In the genomic region with DNA sequence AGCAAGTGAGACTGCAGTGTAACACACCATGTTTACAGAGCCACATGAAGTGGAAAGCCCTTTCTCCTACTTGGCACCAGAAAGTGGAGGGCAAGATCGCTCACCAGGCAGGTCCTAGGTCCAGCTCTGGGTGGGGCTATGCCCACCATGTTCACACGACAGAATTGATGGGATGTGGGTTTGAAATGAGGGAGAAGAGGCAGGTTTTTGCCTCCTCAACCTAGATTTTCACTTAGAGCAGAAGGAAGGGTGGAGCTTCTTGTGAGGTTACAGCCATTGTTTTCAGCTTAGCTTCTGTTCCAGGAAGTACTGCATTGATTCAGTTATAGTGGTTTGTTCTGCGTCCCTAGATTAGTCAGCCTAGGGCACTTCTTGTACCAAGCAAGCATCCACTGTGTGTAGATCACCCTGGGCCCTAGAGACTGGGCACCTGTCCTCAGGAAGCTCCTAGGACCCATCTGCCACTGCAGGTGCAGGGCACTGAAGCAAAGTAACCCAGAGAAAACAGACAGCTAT, we compare ENCODE assay signal across 1 cellular context.
A peak's percentile ranks its signal among the peaks of the same experiment; 100 is the strongest.
TF ChIP-seq lines count a peak whose summit lies in the region.

No MANE protein-coding gene starts in this region.

TF ChIP-seq in K562, 482 proteins besides CTCF, POLR2A, EP300 and RAD21 (continued from another document and continues in another):
- TF ChIP-seq, protein P1, sequence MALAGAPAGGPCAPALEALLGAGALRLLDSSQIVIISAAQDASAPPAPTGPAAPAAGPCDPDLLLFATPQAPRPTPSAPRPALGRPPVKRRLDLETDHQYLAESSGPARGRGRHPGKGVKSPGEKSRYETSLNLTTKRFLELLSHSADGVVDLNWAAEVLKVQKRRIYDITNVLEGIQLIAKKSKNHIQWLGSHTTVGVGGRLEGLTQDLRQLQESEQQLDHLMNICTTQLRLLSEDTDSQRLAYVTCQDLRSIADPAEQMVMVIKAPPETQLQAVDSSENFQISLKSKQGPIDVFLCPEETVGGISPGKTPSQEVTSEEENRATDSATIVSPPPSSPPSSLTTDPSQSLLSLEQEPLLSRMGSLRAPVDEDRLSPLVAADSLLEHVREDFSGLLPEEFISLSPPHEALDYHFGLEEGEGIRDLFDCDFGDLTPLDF (CRISPR knock-in tag; IDR thresholded peaks at IDR 0.05) = no peak
- no peak for TF ChIP-seq CHD1 (IDR thresholded peaks at IDR 0.05; ENCODE audit: low read length)
- TF ChIP-seq TBP (optimal IDR thresholded peaks at IDR 0.05; ENCODE audit: low read depth, low read length) = no peak
- TF ChIP-seq DACH1 (IDR thresholded peaks at IDR 0.05; ENCODE audit: partially characterized antibody) = no peak
- no peak for TF ChIP-seq ZNF436 (CRISPR knock-in tag; IDR thresholded peaks at IDR 0.05)
- no peak for TF ChIP-seq ZKSCAN1 (IDR thresholded peaks at IDR 0.05; ENCODE audit: low read depth, low read length)
- no peak for TF ChIP-seq MTF1 (CRISPR knock-in tag; IDR thresholded peaks at IDR 0.05; ENCODE audit: borderline replicate concordance)
- TF ChIP-seq, protein P2, sequence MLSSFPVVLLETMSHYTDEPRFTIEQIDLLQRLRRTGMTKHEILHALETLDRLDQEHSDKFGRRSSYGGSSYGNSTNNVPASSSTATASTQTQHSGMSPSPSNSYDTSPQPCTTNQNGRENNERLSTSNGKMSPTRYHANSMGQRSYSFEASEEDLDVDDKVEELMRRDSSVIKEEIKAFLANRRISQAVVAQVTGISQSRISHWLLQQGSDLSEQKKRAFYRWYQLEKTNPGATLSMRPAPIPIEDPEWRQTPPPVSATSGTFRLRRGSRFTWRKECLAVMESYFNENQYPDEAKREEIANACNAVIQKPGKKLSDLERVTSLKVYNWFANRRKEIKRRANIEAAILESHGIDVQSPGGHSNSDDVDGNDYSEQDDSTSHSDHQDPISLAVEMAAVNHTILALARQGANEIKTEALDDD (IDR thresholded peaks at IDR 0.05) = peak; percentile 66
- TF ChIP-seq YY1 (IDR thresholded peaks at IDR 0.05; ENCODE audit: borderline replicate concordance in 1 of 3, control insufficient read depth in 1 of 3, extremely low read depth in 1 of 3, insufficient read depth in 3 of 3, insufficient read length in 1 of 3, insufficient replicate concordance in 2 of 3, low read depth in 1 of 3, low read length in 2 of 3) = peak in 1 of 3 experiments; percentile 35
- TF ChIP-seq PTBP1 (IDR thresholded peaks at IDR 0.05; ENCODE audit: low read depth, low read length) = no peak
- no peak for TF ChIP-seq POLR2AphosphoS2 (IDR thresholded peaks at IDR 0.05; ENCODE audit: low read length)
- TF ChIP-seq, protein P3, sequence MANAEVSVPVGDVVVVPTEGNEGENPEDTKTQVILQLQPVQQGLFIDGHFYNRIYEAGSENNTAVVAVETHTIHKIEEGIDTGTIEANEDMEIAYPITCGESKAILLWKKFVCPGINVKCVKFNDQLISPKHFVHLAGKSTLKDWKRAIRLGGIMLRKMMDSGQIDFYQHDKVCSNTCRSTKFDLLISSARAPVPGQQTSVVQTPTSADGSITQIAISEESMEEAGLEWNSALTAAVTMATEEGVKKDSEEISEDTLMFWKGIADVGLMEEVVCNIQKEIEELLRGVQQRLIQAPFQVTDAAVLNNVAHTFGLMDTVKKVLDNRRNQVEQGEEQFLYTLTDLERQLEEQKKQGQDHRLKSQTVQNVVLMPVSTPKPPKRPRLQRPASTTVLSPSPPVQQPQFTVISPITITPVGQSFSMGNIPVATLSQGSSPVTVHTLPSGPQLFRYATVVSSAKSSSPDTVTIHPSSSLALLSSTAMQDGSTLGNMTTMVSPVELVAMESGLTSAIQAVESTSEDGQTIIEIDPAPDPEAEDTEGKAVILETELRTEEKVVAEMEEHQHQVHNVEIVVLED (CRISPR knock-in tag; IDR thresholded peaks at IDR 0.05) = 0 out of 2 replicates have a peak, but pooled peaks have one; percentile 32
- TF ChIP-seq RCOR1 (IDR thresholded peaks at IDR 0.05; ENCODE audit: borderline replicate concordance in 1 of 2, low read depth in 2 of 2, low read length in 2 of 2) = peak in 1 of 2 experiments; percentile 49; a peak in 1 of 4 replicates
- TF ChIP-seq TOE1 (IDR thresholded peaks at IDR 0.05; ENCODE audit: borderline replicate concordance) = no peak
- no peak for TF ChIP-seq TOE1 (CRISPR knock-in tag; IDR thresholded peaks at IDR 0.05; ENCODE audit: borderline replicate concordance, low read depth)
- TF ChIP-seq SMAD3 (CRISPR knock-in tag; conservative IDR thresholded peaks at IDR 0.05) = no peak
- TF ChIP-seq SREBF1 (IDR thresholded peaks at IDR 0.05; ENCODE audit: borderline replicate concordance, low read depth, low read length) = no peak
- TF ChIP-seq, protein P4, sequence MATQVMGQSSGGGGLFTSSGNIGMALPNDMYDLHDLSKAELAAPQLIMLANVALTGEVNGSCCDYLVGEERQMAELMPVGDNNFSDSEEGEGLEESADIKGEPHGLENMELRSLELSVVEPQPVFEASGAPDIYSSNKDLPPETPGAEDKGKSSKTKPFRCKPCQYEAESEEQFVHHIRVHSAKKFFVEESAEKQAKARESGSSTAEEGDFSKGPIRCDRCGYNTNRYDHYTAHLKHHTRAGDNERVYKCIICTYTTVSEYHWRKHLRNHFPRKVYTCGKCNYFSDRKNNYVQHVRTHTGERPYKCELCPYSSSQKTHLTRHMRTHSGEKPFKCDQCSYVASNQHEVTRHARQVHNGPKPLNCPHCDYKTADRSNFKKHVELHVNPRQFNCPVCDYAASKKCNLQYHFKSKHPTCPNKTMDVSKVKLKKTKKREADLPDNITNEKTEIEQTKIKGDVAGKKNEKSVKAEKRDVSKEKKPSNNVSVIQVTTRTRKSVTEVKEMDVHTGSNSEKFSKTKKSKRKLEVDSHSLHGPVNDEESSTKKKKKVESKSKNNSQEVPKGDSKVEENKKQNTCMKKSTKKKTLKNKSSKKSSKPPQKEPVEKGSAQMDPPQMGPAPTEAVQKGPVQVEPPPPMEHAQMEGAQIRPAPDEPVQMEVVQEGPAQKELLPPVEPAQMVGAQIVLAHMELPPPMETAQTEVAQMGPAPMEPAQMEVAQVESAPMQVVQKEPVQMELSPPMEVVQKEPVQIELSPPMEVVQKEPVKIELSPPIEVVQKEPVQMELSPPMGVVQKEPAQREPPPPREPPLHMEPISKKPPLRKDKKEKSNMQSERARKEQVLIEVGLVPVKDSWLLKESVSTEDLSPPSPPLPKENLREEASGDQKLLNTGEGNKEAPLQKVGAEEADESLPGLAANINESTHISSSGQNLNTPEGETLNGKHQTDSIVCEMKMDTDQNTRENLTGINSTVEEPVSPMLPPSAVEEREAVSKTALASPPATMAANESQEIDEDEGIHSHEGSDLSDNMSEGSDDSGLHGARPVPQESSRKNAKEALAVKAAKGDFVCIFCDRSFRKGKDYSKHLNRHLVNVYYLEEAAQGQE (CRISPR knock-in tag; IDR thresholded peaks at IDR 0.05; ENCODE audit: low read depth) = 0 out of 2 replicates have a peak, but pooled peaks have one; percentile 41
- TF ChIP-seq TGIF2 (CRISPR knock-in tag; IDR thresholded peaks at IDR 0.05) = no peak
- TF ChIP-seq TAF15 (IDR thresholded peaks at IDR 0.05; ENCODE audit: low read depth, low read length) = no peak
- TF ChIP-seq ZC3H4 (CRISPR knock-in tag; IDR thresholded peaks at IDR 0.05; ENCODE audit: borderline replicate concordance) = no peak
- peak in 1 of 2 experiments; percentile 47; a peak in 1 of 4 replicates for TF ChIP-seq MAZ (CRISPR knock-in tag; conservative IDR thresholded peaks at IDR 0.05 in 1 of 2, IDR thresholded peaks at IDR 0.05 in 1 of 2)
- peak; percentile 76 for TF ChIP-seq SOX6 (IDR thresholded peaks at IDR 0.05)
- TF ChIP-seq HDAC3 (IDR thresholded peaks at IDR 0.05; ENCODE audit: borderline replicate concordance, partially characterized antibody) = no peak
- peak; percentile 48; the same call in 1 of the 2 replicates for TF ChIP-seq KLF6 (CRISPR knock-in tag; IDR thresholded peaks at IDR 0.05; ENCODE audit: borderline replicate concordance)
- TF ChIP-seq, protein P5, sequence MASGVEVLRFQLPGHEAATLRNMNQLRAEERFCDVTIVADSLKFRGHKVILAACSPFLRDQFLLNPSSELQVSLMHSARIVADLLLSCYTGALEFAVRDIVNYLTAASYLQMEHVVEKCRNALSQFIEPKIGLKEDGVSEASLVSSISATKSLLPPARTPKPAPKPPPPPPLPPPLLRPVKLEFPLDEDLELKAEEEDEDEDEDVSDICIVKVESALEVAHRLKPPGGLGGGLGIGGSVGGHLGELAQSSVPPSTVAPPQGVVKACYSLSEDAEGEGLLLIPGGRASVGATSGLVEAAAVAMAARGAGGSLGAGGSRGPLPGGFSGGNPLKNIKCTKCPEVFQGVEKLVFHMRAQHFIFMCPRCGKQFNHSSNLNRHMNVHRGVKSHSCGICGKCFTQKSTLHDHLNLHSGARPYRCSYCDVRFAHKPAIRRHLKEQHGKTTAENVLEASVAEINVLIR (CRISPR knock-in tag; IDR thresholded peaks at IDR 0.05) = 0 out of 2 replicates have a peak, but pooled peaks have one; percentile 11
- TF ChIP-seq, protein P6, sequence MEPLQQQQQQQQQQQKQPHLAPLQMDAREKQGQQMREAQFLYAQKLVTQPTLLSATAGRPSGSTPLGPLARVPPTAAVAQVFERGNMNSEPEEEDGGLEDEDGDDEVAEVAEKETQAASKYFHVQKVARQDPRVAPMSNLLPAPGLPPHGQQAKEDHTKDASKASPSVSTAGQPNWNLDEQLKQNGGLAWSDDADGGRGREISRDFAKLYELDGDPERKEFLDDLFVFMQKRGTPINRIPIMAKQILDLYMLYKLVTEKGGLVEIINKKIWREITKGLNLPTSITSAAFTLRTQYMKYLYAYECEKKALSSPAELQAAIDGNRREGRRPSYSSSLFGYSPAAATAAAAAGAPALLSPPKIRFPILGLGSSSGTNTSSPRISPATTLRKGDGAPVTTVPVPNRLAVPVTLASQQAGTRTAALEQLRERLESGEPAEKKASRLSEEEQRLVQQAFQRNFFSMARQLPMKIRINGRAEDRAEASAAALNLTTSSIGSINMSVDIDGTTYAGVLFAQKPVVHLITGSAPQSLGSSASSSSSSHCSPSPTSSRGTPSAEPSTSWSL (CRISPR knock-in tag; IDR thresholded peaks at IDR 0.05; ENCODE audit: borderline replicate concordance) = peak; percentile 30; the same call in 1 of the 2 replicates
- TF ChIP-seq NR2C1 (IDR thresholded peaks at IDR 0.05) = no peak
- 0 out of 2 replicates have a peak, but pooled peaks have one; percentile 46 for TF ChIP-seq NR2C1 (tag; IDR thresholded peaks at IDR 0.05)
- TF ChIP-seq KLF1 (tag; IDR thresholded peaks at IDR 0.05) = no peak
- 0 out of 2 replicates have a peak, but pooled peaks have one; percentile 45 for TF ChIP-seq ZNF589 (CRISPR knock-in tag; IDR thresholded peaks at IDR 0.05; ENCODE audit: low read depth)
- no peak for TF ChIP-seq RBBP5 (IDR thresholded peaks at IDR 0.05; ENCODE audit: borderline replicate concordance, insufficient read depth, low read length, poor library complexity, severe bottlenecking)
- TF ChIP-seq SMAD4 (CRISPR knock-in tag; conservative IDR thresholded peaks at IDR 0.05) = peak; percentile 48
- no peak for TF ChIP-seq ELF2 (CRISPR knock-in tag; IDR thresholded peaks at IDR 0.05)
- TF ChIP-seq JUND (IDR thresholded peaks at IDR 0.05; ENCODE audit: borderline replicate concordance, low read depth, low read length) = no peak
- 0 out of 3 replicates have a peak, but pooled peaks have one; percentile 59 for TF ChIP-seq JUND (tag; IDR thresholded peaks at IDR 0.05; ENCODE audit: borderline replicate concordance, low read depth, low read length)
- TF ChIP-seq LEF1 (IDR thresholded peaks at IDR 0.05) = no peak
- TF ChIP-seq, protein P7, sequence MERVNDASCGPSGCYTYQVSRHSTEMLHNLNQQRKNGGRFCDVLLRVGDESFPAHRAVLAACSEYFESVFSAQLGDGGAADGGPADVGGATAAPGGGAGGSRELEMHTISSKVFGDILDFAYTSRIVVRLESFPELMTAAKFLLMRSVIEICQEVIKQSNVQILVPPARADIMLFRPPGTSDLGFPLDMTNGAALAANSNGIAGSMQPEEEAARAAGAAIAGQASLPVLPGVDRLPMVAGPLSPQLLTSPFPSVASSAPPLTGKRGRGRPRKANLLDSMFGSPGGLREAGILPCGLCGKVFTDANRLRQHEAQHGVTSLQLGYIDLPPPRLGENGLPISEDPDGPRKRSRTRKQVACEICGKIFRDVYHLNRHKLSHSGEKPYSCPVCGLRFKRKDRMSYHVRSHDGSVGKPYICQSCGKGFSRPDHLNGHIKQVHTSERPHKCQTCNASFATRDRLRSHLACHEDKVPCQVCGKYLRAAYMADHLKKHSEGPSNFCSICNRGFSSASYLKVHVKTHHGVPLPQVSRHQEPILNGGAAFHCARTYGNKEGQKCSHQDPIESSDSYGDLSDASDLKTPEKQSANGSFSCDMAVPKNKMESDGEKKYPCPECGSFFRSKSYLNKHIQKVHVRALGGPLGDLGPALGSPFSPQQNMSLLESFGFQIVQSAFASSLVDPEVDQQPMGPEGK (CRISPR knock-in tag; IDR thresholded peaks at IDR 0.05; ENCODE audit: borderline replicate concordance) = no peak
- TF ChIP-seq NFRKB (IDR thresholded peaks at IDR 0.05; ENCODE audit: low read depth) = no peak; the same call in 1 of the 2 replicates
- no peak for TF ChIP-seq NR2C2 (CRISPR knock-in tag; IDR thresholded peaks at IDR 0.05)
- 0 out of 2 replicates have a peak, but pooled peaks have one; percentile 39 for TF ChIP-seq NR2C2 (tag; IDR thresholded peaks at IDR 0.05)
- TF ChIP-seq ZBTB17 (CRISPR knock-in tag; IDR thresholded peaks at IDR 0.05) = peak; percentile 72; the same call in 1 of the 2 replicates
- TF ChIP-seq RBM39 (optimal IDR thresholded peaks at IDR 0.05; ENCODE audit: low read depth, low read length) = no peak
- TF ChIP-seq, protein P8, sequence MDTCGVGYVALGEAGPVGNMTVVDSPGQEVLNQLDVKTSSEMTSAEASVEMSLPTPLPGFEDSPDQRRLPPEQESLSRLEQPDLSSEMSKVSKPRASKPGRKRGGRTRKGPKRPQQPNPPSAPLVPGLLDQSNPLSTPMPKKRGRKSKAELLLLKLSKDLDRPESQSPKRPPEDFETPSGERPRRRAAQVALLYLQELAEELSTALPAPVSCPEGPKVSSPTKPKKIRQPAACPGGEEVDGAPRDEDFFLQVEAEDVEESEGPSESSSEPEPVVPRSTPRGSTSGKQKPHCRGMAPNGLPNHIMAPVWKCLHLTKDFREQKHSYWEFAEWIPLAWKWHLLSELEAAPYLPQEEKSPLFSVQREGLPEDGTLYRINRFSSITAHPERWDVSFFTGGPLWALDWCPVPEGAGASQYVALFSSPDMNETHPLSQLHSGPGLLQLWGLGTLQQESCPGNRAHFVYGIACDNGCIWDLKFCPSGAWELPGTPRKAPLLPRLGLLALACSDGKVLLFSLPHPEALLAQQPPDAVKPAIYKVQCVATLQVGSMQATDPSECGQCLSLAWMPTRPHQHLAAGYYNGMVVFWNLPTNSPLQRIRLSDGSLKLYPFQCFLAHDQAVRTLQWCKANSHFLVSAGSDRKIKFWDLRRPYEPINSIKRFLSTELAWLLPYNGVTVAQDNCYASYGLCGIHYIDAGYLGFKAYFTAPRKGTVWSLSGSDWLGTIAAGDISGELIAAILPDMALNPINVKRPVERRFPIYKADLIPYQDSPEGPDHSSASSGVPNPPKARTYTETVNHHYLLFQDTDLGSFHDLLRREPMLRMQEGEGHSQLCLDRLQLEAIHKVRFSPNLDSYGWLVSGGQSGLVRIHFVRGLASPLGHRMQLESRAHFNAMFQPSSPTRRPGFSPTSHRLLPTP (IDR thresholded peaks at IDR 0.05; ENCODE audit: borderline replicate concordance, extremely low read depth, insufficient read length) = no peak
- TF ChIP-seq ZNF121 (CRISPR knock-in tag; conservative IDR thresholded peaks at IDR 0.05) = no peak
- TF ChIP-seq CBFA2T3 (IDR thresholded peaks at IDR 0.05) = peak; percentile 16; the same call in 1 of the 2 replicates
- peak; percentile 37; the same call in 1 of the 2 replicates for TF ChIP-seq CTBP1 (IDR thresholded peaks at IDR 0.05; ENCODE audit: borderline replicate concordance)
- no peak for TF ChIP-seq POLR3A (IDR thresholded peaks at IDR 0.05; ENCODE audit: borderline replicate concordance, extremely low read depth, insufficient read depth, insufficient read length)
- peak; percentile 87; the same call in 1 of the 2 replicates for TF ChIP-seq ZNF778 (CRISPR knock-in tag; IDR thresholded peaks at IDR 0.05)
- no peak for TF ChIP-seq GTF2F1 (IDR thresholded peaks at IDR 0.05; ENCODE audit: low read depth, low read length)
